Comparison of ENCODE assay signal across 1 cellular context in the genomic region with DNA sequence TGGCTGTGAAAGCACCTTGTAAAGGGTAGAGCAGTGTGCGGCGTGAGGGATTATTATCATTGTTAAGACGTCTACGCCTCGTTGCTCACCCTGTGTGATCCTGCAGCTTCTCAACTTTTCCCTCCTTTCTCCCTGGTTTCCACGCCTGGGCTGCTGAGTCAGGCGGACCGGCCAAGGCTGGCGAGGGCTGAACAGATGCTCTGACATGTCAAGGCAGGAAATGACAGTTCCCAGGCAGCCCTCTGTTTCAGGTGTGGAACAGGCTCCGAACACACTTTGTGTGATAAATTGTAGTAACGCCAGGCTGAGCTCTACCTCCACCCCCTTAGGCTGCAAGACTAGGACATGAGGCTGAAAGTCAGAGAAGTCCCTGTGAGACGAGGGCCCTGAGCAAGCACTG.
TF ChIP-seq lines count a peak whose summit lies in the region.

No MANE protein-coding gene starts in this region.

TF ChIP-seq in HepG2, 621 proteins besides CTCF, POLR2A, EP300 and RAD21 (continued from another document):
- TF ChIP-seq ZBTB10 (CRISPR knock-in tag; IDR thresholded peaks at IDR 0.05; ENCODE audit: borderline replicate concordance) = no peak
- TF ChIP-seq ZNF275 (CRISPR knock-in tag; IDR thresholded peaks at IDR 0.05; ENCODE audit: borderline replicate concordance) = no peak
- peak; percentile 21; the same call in 1 of the 2 replicates for TF ChIP-seq MYC (CRISPR knock-in tag; IDR thresholded peaks at IDR 0.05; ENCODE audit: borderline replicate concordance)
- TF ChIP-seq ZNF335 (CRISPR knock-in tag; IDR thresholded peaks at IDR 0.05) = no peak
- TF ChIP-seq, protein P1, sequence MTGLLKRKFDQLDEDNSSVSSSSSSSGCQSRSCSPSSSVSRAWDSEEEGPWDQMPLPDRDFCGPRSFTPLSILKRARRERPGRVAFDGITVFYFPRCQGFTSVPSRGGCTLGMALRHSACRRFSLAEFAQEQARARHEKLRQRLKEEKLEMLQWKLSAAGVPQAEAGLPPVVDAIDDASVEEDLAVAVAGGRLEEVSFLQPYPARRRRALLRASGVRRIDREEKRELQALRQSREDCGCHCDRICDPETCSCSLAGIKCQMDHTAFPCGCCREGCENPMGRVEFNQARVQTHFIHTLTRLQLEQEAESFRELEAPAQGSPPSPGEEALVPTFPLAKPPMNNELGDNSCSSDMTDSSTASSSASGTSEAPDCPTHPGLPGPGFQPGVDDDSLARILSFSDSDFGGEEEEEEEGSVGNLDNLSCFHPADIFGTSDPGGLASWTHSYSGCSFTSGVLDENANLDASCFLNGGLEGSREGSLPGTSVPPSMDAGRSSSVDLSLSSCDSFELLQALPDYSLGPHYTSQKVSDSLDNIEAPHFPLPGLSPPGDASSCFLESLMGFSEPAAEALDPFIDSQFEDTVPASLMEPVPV (CRISPR knock-in tag; IDR thresholded peaks at IDR 0.05) = no peak
- TF ChIP-seq NR0B2 (CRISPR knock-in tag; IDR thresholded peaks at IDR 0.05) = peak; percentile 39; the same call in 1 of the 2 replicates
